22 cellular contexts compared by ENCODE assay signal in genomic region chr1:30665216-30665615, GRCh38. TPM values are rescaled to one million over a fixed set of nuclear protein-coding genes. Genes with fewer than 3 reads are reported as not detected.
A peak's percentile ranks its signal among the peaks of the same experiment; 100 is the strongest.
DNase-seq lines count a peak whose midpoint lies in the region; ATAC-seq, FAIRE-seq and TF ChIP-seq lines count a peak whose summit lies in the region.
"Had no signal": no experiment of that assay in that cellular context is flagged by ENCODE, and none has a peak within 500 bp of the region (broad histone marks: within the 10 kb centered on the region; RNA-seq: fewer than 3 reads in every experiment).

No MANE protein-coding gene starts in this region.

- H3K4me1 ChIP-seq in RWPE2 (ENCODE audit: insufficient read depth, poor library complexity, severe bottlenecking) (peaks cover 3% of the 10 kb centered on the region), HepG2 (ENCODE audit: insufficient read depth, low read length) (peaks cover 29% of the 10 kb centered on the region)

- no peak overlapping the region for H3K27ac ChIP-seq in RWPE2 (ENCODE audit: poor library complexity, severe bottlenecking)
- no peak overlapping the region for H3K27ac ChIP-seq in HepG2 (ENCODE audit: extremely low read length, insufficient read depth, low read length)
- H3K27ac ChIP-seq: PC-9, RWPE1 had no signal

- no TSS peak for BruUV-seq in HepG2 (replicated peaks; lab: Mats Ljungman, UMichigan)

- TF ChIP-seq POLR2A in HepG2 (IDR thresholded peaks at IDR 0.05; ENCODE audit: insufficient read depth in 1 of 2, low read depth in 2 of 2, low read length in 2 of 2): no peak

- no peak overlapping the region for H3K4me2 ChIP-seq in HepG2 (ENCODE audit: low read depth, low read length)
- H3K4me2 ChIP-seq: PC-9 had no signal

- TF ChIP-seq CTCF in RWPE2 (IDR thresholded peaks at IDR 0.05; ENCODE audit: poor library complexity, severe bottlenecking) (no peak), HepG2 (CRISPR knock-in tag; IDR thresholded peaks at IDR 0.05) (no peak)

- intact Hi-C loops in HepG2 (cut with micrococcal nuclease; ENCODE audit: unreplicated experiment) (no loop called here), posterior vena cava (cut with DNase I) (no loop called here)

- in situ Hi-C loops in HepG2 (cut with HindIII; ENCODE audit: extremely low pct_ligation_motif_present, low pct_unique_long_range_greater_than_20kb): no loop called here

- ATAC-seq in RWPE2 (ENCODE audit: low read depth): no peak
- no peak for ATAC-seq in HepG2
- ATAC-seq in GM19397 (IDR thresholded peaks at IDR 0.05; ENCODE audit: unreplicated experiment): no peak
- ATAC-seq: SK-N-SH treated with all-trans-retinoic acid at 6 μM for 48 hours had no signal

- TF ChIP-seq EP300 in HepG2 (IDR thresholded peaks at IDR 0.05; ENCODE audit: low read depth in 2 of 2, low read length in 2 of 2): no peak
- no peak for TF ChIP-seq EP300 in HepG2 (CRISPR knock-in tag; IDR thresholded peaks at IDR 0.05; ENCODE audit: borderline replicate concordance)

- 0% methylated on average over 2 of the region's 2 CpGs for WGBS in HepG2 (ENCODE audit: low lambda C conversion rate)

- H3K36me3 ChIP-seq in RWPE2 (ENCODE audit: low read depth): no peaks in the 10 kb centered on the region
- no peaks in the 10 kb centered on the region for H3K36me3 ChIP-seq in HepG2 (replicated peaks in 1 of 2; ENCODE audit: control insufficient read depth in 1 of 2, insufficient read depth in 2 of 2, low read length in 2 of 2)

- H4K20me1 ChIP-seq in HepG2 (ENCODE audit: insufficient read depth, low read length): no peaks in the 10 kb centered on the region

- TF ChIP-seq RAD21 in HepG2 (CRISPR knock-in tag; IDR thresholded peaks at IDR 0.05): no peak

- FAIRE-seq in HepG2 (lab: Jason Lieb, UNC): no peak
- FAIRE-seq: A204.1, D721Med, HTR-8/SVneo had no signal

- no peak overlapping the region for H3K4me3 ChIP-seq in RWPE2 (ENCODE audit: severe bottlenecking)
- H3K4me3 ChIP-seq in HepG2 (replicated peaks in 1 of 3; ENCODE audit: insufficient read depth in 1 of 3, low read depth in 2 of 3, low read length in 3 of 3): no peak overlapping the region
- H3K4me3 ChIP-seq: PC-9 had no signal

- H3K9me3 ChIP-seq in RWPE2 (ENCODE audit: severe bottlenecking): no peaks in the 10 kb centered on the region
- no peaks in the 10 kb centered on the region for H3K9me3 ChIP-seq in HepG2 (ENCODE audit: low read length)

- H3K27me3 ChIP-seq in RWPE2 (ENCODE audit: insufficient read depth, poor library complexity, severe bottlenecking) (no peaks in the 10 kb centered on the region), HepG2 (ENCODE audit: control insufficient read depth in 1 of 2, insufficient read depth in 2 of 2, low read length in 2 of 2) (peaks cover 1 to 24% of the 10 kb centered on the region in 2 experiments; a peak in 4 of 5 replicates)

- no peak overlapping the region for H3K9ac ChIP-seq in HepG2 (ENCODE audit: insufficient read depth, low read depth, low read length)

- CTCF ChIA-PET in HepG2 (lab: Yijun Ruan, JAX; ENCODE audit: low intra/inter-chr PET ratio, low total read pairs): no interaction called here

- no peaks in the 10 kb centered on the region for H3K79me2 ChIP-seq in HepG2 (ENCODE audit: insufficient read depth, low read length)

- POLR2A ChIA-PET in HepG2 (lab: Yijun Ruan, JAX): no interaction called here

- peak; percentile 26 for DNase-seq in NCI-H82 (lab: John Stamatoyannopoulos, UW)
- no peak for DNase-seq in NCI-H82 treated with DMSO at 0.1 percent for 48 hours (lab: John Stamatoyannopoulos, UW; ENCODE audit: unreplicated experiment)
- peak; percentile 23 for DNase-seq in RWPE2 (ENCODE audit: low spot score)
- no peak for DNase-seq in HepG2 (ENCODE audit: low spot score)
- DNase-seq in posterior vena cava (ENCODE audit: low spot score): peak; percentile 61
- no peak for DNase-seq in activated gamma-delta T cell treated with Interleukin-2 at 50 U/mL for 16 hours
- no peak for DNase-seq in T-helper 1 cell
- DNase-seq: DMS79, H9, HFFc6, IMR-90, NCI-H187, NCI-H526 treated with DMSO at 0.1 percent for 48 hours, PC-9, SIG-M5 had no signal

- H2AFZ ChIP-seq in HepG2 (ENCODE audit: low read length): no peak overlapping the region
- H2AFZ ChIP-seq: PC-9 had no signal

TF ChIP-seq in HepG2, 621 proteins besides CTCF, POLR2A, EP300 and RAD21:
- TF ChIP-seq RERE (CRISPR knock-in tag; IDR thresholded peaks at IDR 0.05; ENCODE audit: low read depth) (no peak), RARG (CRISPR knock-in tag; IDR thresholded peaks at IDR 0.05; ENCODE audit: low read depth) (no peak), ZNF768 (CRISPR knock-in tag; IDR thresholded peaks at IDR 0.05) (peak; percentile 42; the same call in 1 of the 2 replicates)

RNA-seq across cellular contexts. Expression of gene MATN1, which starts 58.2 kb away (rescaled TPM):
- total RNA-seq in HepG2 (2016; rRNA removed; fragmentation: Illumina TruSeq; extraction: Trizol) (0.04 TPM in 1 of 2 replicates, not detected in the other), posterior vena cava (not detected)
- not detected in 2 replicates for total RNA-seq in HepG2 (2016; cell fraction: cytosol; rRNA removed; fragmentation: Illumina TruSeq; extraction: Trizol; ENCODE audit: low read depth)
- total RNA-seq in HepG2 (2016; cell fraction: insoluble cytoplasmic fraction; rRNA removed; fragmentation: Illumina TruSeq; extraction: Trizol): not detected in 2 replicates
- not detected in 2 replicates for total RNA-seq in HepG2 (2016; cell fraction: membrane; rRNA removed; fragmentation: Illumina TruSeq; extraction: Trizol)
- total RNA-seq in HepG2 (2016; cell fraction: nucleus; rRNA removed; fragmentation: Illumina TruSeq; extraction: Trizol): not detected in 2 replicates
- 0.03 and 0.05 TPM in 2 replicates for polyA plus RNA-seq in HepG2 (2011; rRNA removed)
- 0.11 TPM in 1 of 2 replicates, not detected in the other for polyA plus RNA-seq in HepG2 (2011; cell fraction: cytosol; rRNA removed)
- polyA plus RNA-seq in HepG2 (2011; cell fraction: nucleus; rRNA removed): 0.66 and 0.77 TPM in 2 replicates
- 0.05 TPM in 1 of 2 replicates, not detected in the other for polyA plus RNA-seq in HepG2 (2012)
- polyA plus RNA-seq in HepG2 (2016; cell fraction: cytosol; fragmentation: Illumina TruSeq; extraction: Trizol; ENCODE audit: low read depth): not detected in 2 replicates
- not detected in 2 replicates for polyA plus RNA-seq in HepG2 (2016; cell fraction: insoluble cytoplasmic fraction; fragmentation: Illumina TruSeq; extraction: Trizol; ENCODE audit: low read depth)
- not detected in 2 replicates for polyA plus RNA-seq in HepG2 (2016; cell fraction: membrane; fragmentation: Illumina TruSeq; extraction: Trizol; ENCODE audit: low read depth)
- 0.26 TPM in 1 of 2 replicates, not detected in the other for polyA plus RNA-seq in HepG2 (2016; cell fraction: nucleus; fragmentation: Illumina TruSeq; extraction: Trizol; ENCODE audit: insufficient read depth, low read depth)
- polyA minus RNA-seq in HepG2 (2011; rRNA and poly(A)+ RNA removed; ENCODE audit: low replicate concordance): 0.12 TPM in 1 of 2 replicates, not detected in the other
- polyA minus RNA-seq in HepG2 (2011; cell fraction: cytosol; rRNA and poly(A)+ RNA removed): not detected in 2 replicates
- polyA minus RNA-seq in HepG2 (2011; cell fraction: nucleus; rRNA and poly(A)+ RNA removed): 0.12 and 0.26 TPM in 2 replicates
- total RNA-seq: H9, IMR-90 had no signal
- polyA plus RNA-seq: CD14-positive monocyte had no signal

Comparison
In these comparisons a context has a peak if more than half of its experiments do, and no peak if none do; other contexts are left out.
1. DNase-seq: peak in NCI-H82 (single experiment), RWPE2 (single experiment) and posterior vena cava (single experiment); none in NCI-H82 treated with DMSO at 0.1 percent for 48 hours (single experiment), HepG2 (single experiment), activated gamma-delta T cell treated with Interleukin-2 at 50 U/mL for 16 hours (single experiment) and T-helper 1 cell (0 of 5).